ENCODE assay signal across 20 cellular contexts in the genomic region with DNA sequence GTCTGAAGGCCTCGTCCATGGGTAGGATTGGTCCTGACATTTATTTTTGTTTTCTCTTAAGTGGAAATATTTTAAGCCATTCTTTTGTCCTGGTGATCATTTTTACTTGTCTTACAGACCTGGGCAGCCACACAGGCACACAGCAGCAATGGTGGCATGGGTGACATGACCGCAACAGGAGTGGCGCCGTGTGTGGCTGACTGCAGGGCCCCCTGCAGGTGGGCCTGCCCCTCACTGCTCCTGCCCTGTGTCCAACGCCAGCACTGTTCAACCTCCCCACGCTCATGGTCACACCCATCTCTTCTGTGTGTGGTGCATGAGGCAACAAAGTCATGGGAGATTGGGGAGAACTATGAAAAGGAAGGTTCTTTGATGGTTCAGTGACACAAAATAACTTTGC.
DNase-seq lines count a peak whose midpoint lies in the region; ATAC-seq, FAIRE-seq and TF ChIP-seq lines count a peak whose summit lies in the region.
"Had no signal": no experiment of that assay in that cellular context is flagged by ENCODE, and none has a peak within 500 bp of the region (broad histone marks: within the 10 kb centered on the region; RNA-seq: fewer than 3 reads in every experiment).

No MANE protein-coding gene starts in this region.

- H3K27ac ChIP-seq in HepG2 (ENCODE audit: extremely low read length, insufficient read depth, low read length) (no peak overlapping the region), right lobe of liver (no peak overlapping the region), K562 (ENCODE audit: extremely low read depth, low read depth, low read length) (no peak overlapping the region), esophagus muscularis mucosa (replicated peaks in 1 of 4) (no peak overlapping the region), aorta (ENCODE audit: low read depth in 1 of 2, low read length in 2 of 2) (no peak overlapping the region)
- H3K27ac ChIP-seq: 22Rv1, A549 had no signal

- TF ChIP-seq RAD21 in HepG2 (CRISPR knock-in tag; IDR thresholded peaks at IDR 0.05) (no peak), K562 (CRISPR knock-in tag; conservative IDR thresholded peaks at IDR 0.05 in 1 of 2, IDR thresholded peaks at IDR 0.05 in 1 of 2) (no peak)

- H2AFZ ChIP-seq in HepG2 (ENCODE audit: low read length) (no peak overlapping the region), K562 (ENCODE audit: low read depth, low read length) (no peak overlapping the region)

- H3K9me3 ChIP-seq in HepG2 (ENCODE audit: low read length) (no peaks in the 10 kb centered on the region), right lobe of liver (no peaks in the 10 kb centered on the region), K562 (replicated peaks; ENCODE audit: control insufficient read depth, insufficient read depth, low read depth, low read length) (no peaks in the 10 kb centered on the region), esophagus muscularis mucosa (no peaks in the 10 kb centered on the region), aorta (ENCODE audit: control insufficient read depth, low read length) (no peaks in the 10 kb centered on the region)
- H3K9me3 ChIP-seq: A549, HAP-1 had no signal

- H3K27me3 ChIP-seq in HepG2 (ENCODE audit: control insufficient read depth in 1 of 2, insufficient read depth in 2 of 2, low read length in 2 of 2) (no peaks in the 10 kb centered on the region; a peak in 1 of 5 replicates), right lobe of liver (no peaks in the 10 kb centered on the region), K562 (ENCODE audit: control insufficient read depth in 2 of 2, insufficient read depth in 2 of 2, low read length in 2 of 2) (peaks cover 3 to 23% of the 10 kb centered on the region in 2 experiments; a peak in 3 of 5 replicates), esophagus muscularis mucosa (peaks cover 0 to 5% (median 1%) of the 10 kb centered on the region in 4 donors), aorta (ENCODE audit: control insufficient read depth in 1 of 2, insufficient read depth in 2 of 2, low read length in 1 of 2) (no peaks in the 10 kb centered on the region)

- H3K9ac ChIP-seq in HepG2 (ENCODE audit: insufficient read depth, low read depth, low read length) (no peak overlapping the region), K562 (ENCODE audit: insufficient read depth in 1 of 2, low read depth in 2 of 2, low read length in 2 of 2) (no peak overlapping the region)

- CTCF ChIA-PET in HepG2 (lab: Yijun Ruan, JAX; ENCODE audit: low intra/inter-chr PET ratio, low total read pairs), result no interaction called here
- CTCF ChIA-PET in K562 (lab: Yijun Ruan, JAX; ENCODE audit: low intra/inter-chr PET ratio), result no interaction called here
- CTCF ChIA-PET in MCF 10A (lab: Yijun Ruan, JAX), result no interaction called here

- H3K4me3 Mint-ChIP-seq in stimulated activated effector memory CD8-positive, alpha-beta T cell treated with anti-CD3 and anti-CD28 coated beads, Interleukin-12 subunit alpha, Interleukin-12 subunit beta, amount 100 ng/mL, for 72 hours, result no peak overlapping the region
- no peak overlapping the region for H3K4me3 Mint-ChIP-seq in MCF 10A (ENCODE audit: unreplicated experiment)
- H3K4me3 Mint-ChIP-seq: CD14-positive monocyte; CD4-positive, alpha-beta memory T cell had no signal

- BruUV-seq in HepG2 (replicated peaks; lab: Mats Ljungman, UMichigan), result no TSS peak
- BruUV-seq in K562 (replicated peaks; lab: Mats Ljungman, UMichigan), result no TSS peak
- BruUV-seq in MCF 10A (replicated peaks; lab: Mats Ljungman, UMichigan), result no TSS peak

- intact Hi-C loops in HepG2 (cut with micrococcal nuclease; ENCODE audit: unreplicated experiment) (no loop called here), right lobe of liver (cut with DNase I) (no loop called here), K562 (cut with micrococcal nuclease) (no loop called here), esophagus muscularis mucosa (cut with DNase I) (no loop called here), aorta (cut with DNase I) (no loop called here), MCF 10A (cut with micrococcal nuclease) (no loop called here)

- H3K4me1 ChIP-seq in HepG2 (ENCODE audit: insufficient read depth, low read length) (no peaks in the 10 kb centered on the region), right lobe of liver (no peaks in the 10 kb centered on the region), K562 (replicated peaks in 1 of 2; ENCODE audit: control insufficient read depth in 2 of 2, insufficient read depth in 2 of 2, low read length in 2 of 2) (no peaks in the 10 kb centered on the region), esophagus muscularis mucosa (no peaks in the 10 kb centered on the region), aorta (ENCODE audit: control insufficient read depth in 1 of 2, insufficient read depth in 2 of 2, low read length in 2 of 2) (no peaks in the 10 kb centered on the region)
- H3K4me1 ChIP-seq: A549, HAP-1 had no signal

- no peak for DNase-seq in HepG2 (ENCODE audit: low spot score)
- DNase-seq in right lobe of liver, result no peak
- no peak for DNase-seq in K562 (ENCODE audit: extremely low read depth in 1 of 4, low spot score in 3 of 4)
- peak; percentile 74 for DNase-seq in esophagus muscularis mucosa (ENCODE audit: extremely low spot score)
- no peak for DNase-seq in stimulated activated effector memory CD8-positive, alpha-beta T cell treated with anti-CD3 and anti-CD28 coated beads, Interleukin-12 subunit alpha, Interleukin-12 subunit beta, amount 100 ng/mL, for 72 hours (ENCODE audit: low spot score in 2 of 2)
- DNase-seq in activated CD8-positive, alpha-beta memory T cell treated with anti-CD3 and anti-CD28 coated beads for 24 hours, result no peak
- DNase-seq in aorta, result no peak
- DNase-seq in MCF 10A (ENCODE audit: unreplicated experiment), result no peak
- DNase-seq: AML-193; CD4-positive, alpha-beta memory T cell; DMS153; DMS79 treated with DMSO at 0.1 percent for 48 hours; GF-D8; GOT3 had no signal

- no peak for TF ChIP-seq POLR2A in HepG2 (IDR thresholded peaks at IDR 0.05; ENCODE audit: insufficient read depth in 1 of 2, low read depth in 2 of 2, low read length in 2 of 2)
- no peak for TF ChIP-seq POLR2A in right lobe of liver (IDR thresholded peaks at IDR 0.05)
- no peak for TF ChIP-seq POLR2A in K562 (conservative IDR thresholded peaks at IDR 0.05)
- no peak for TF ChIP-seq POLR2A in esophagus muscularis mucosa (IDR thresholded peaks at IDR 0.05; ENCODE audit: low read depth)

- no peaks in the 10 kb centered on the region for H3K36me3 ChIP-seq in HepG2 (replicated peaks in 1 of 2; ENCODE audit: control insufficient read depth in 1 of 2, insufficient read depth in 2 of 2, low read length in 2 of 2)
- H3K36me3 ChIP-seq in right lobe of liver, result no peaks in the 10 kb centered on the region
- H3K36me3 ChIP-seq in K562 (ENCODE audit: control insufficient read depth, insufficient read depth, low read length), result no peaks in the 10 kb centered on the region
- H3K36me3 ChIP-seq in esophagus muscularis mucosa, result no peaks in the 10 kb centered on the region
- H3K36me3 ChIP-seq in aorta (ENCODE audit: control insufficient read depth in 1 of 2, insufficient read depth in 2 of 2, low read length in 1 of 2), result no peaks in the 10 kb centered on the region
- H3K36me3 ChIP-seq: HAP-1 had no signal

- H3K79me2 ChIP-seq in HepG2 (ENCODE audit: insufficient read depth, low read length) (no peaks in the 10 kb centered on the region), K562 (ENCODE audit: control insufficient read depth, insufficient read depth, low read length) (no peaks in the 10 kb centered on the region)

- no peak for FAIRE-seq in HepG2 (lab: Jason Lieb, UNC)
- FAIRE-seq in K562 (lab: Jason Lieb, UNC), result no peak
- FAIRE-seq: A549, GM12878, GM18507 had no signal

- TF ChIP-seq CTCF in HepG2 (CRISPR knock-in tag; IDR thresholded peaks at IDR 0.05), result peak; percentile 43
- no peak for TF ChIP-seq CTCF in right lobe of liver (IDR thresholded peaks at IDR 0.05)
- TF ChIP-seq CTCF in K562 (IDR thresholded peaks at IDR 0.05 in 2 of 3, conservative IDR thresholded peaks at IDR 0.05 in 1 of 3; ENCODE audit: insufficient read depth in 2 of 3, low read depth in 1 of 3, low read length in 3 of 3), result peak; percentile 13 to 39 (median 22); a peak in 3 of 6 replicates
- no peak for TF ChIP-seq CTCF in esophagus muscularis mucosa (IDR thresholded peaks at IDR 0.05)
- TF ChIP-seq CTCF in MCF 10A (IDR thresholded peaks at IDR 0.05; ENCODE audit: unreplicated experiment), result no peak

- H3K4me1 Mint-ChIP-seq in stimulated activated effector memory CD8-positive, alpha-beta T cell treated with anti-CD3 and anti-CD28 coated beads, Interleukin-12 subunit alpha, Interleukin-12 subunit beta, amount 100 ng/mL, for 72 hours, result no peaks in the 10 kb centered on the region
- H3K4me1 Mint-ChIP-seq in MCF 10A (ENCODE audit: insufficient read depth, unreplicated experiment), result no peaks in the 10 kb centered on the region
- H3K4me1 Mint-ChIP-seq: CD14-positive monocyte; CD4-positive, alpha-beta memory T cell had no signal

- H3K9me1 ChIP-seq in K562 (ENCODE audit: control insufficient read depth, insufficient read depth, low read length), result no peaks in the 10 kb centered on the region

- ATAC-seq in HepG2 (peak; percentile 64), right lobe of liver (no peak), K562 (peak; percentile 82), aorta (ENCODE audit: low FRiP score) (no peak)
- ATAC-seq in stimulated activated effector memory CD8-positive, alpha-beta T cell treated with anti-CD3 and anti-CD28 coated beads, Interleukin-12 subunit alpha, Interleukin-12 subunit beta, amount 100 ng/mL, for 72 hours, result peak; percentile 34
- ATAC-seq: A549, GM12878 had no signal

- in situ Hi-C loops in HepG2 (cut with HindIII; ENCODE audit: extremely low pct_ligation_motif_present, low pct_unique_long_range_greater_than_20kb) (no loop called here), K562 (cut with MboI) (no loop called here)

- no peaks in the 10 kb centered on the region for H3K9me3 Mint-ChIP-seq in stimulated activated effector memory CD8-positive, alpha-beta T cell treated with anti-CD3 and anti-CD28 coated beads, Interleukin-12 subunit alpha, Interleukin-12 subunit beta, amount 100 ng/mL, for 72 hours
- no peaks in the 10 kb centered on the region for H3K9me3 Mint-ChIP-seq in MCF 10A (ENCODE audit: unreplicated experiment)

- no peak overlapping the region for H3K4me3 ChIP-seq in HepG2 (replicated peaks in 1 of 3; ENCODE audit: insufficient read depth in 1 of 3, low read depth in 2 of 3, low read length in 3 of 3)
- no peak overlapping the region for H3K4me3 ChIP-seq in right lobe of liver
- no peak overlapping the region for H3K4me3 ChIP-seq in K562
- no peak overlapping the region for H3K4me3 ChIP-seq in esophagus muscularis mucosa
- no peak overlapping the region for H3K4me3 ChIP-seq in aorta (ENCODE audit: low read length in 2 of 2)
- H3K4me3 ChIP-seq: A549, GM12878, HAP-1 had no signal

- WGBS in HepG2 (ENCODE audit: low lambda C conversion rate), result 40% methylated on average over 6 of the region's 6 CpGs
- WGBS in right lobe of liver (ENCODE audit: insufficient coverage, low coverage, low lambda C conversion rate, missing lambda C conversion rate), result 90% methylated on average over 6 of the region's 6 CpGs
- WGBS in K562 (ENCODE audit: insufficient coverage, low coverage, missing lambda C conversion rate), result 2% methylated on average over 6 of the region's 6 CpGs
- 96% methylated on average over 6 of the region's 6 CpGs for WGBS in esophagus muscularis mucosa
- 90 to 94% methylated on average over 6 of the region's 6 CpGs for WGBS in aorta, 2 donors

- no peaks in the 10 kb centered on the region for H3K36me3 Mint-ChIP-seq in stimulated activated effector memory CD8-positive, alpha-beta T cell treated with anti-CD3 and anti-CD28 coated beads, Interleukin-12 subunit alpha, Interleukin-12 subunit beta, amount 100 ng/mL, for 72 hours
- H3K36me3 Mint-ChIP-seq in MCF 10A (ENCODE audit: insufficient read depth, unreplicated experiment), result no peaks in the 10 kb centered on the region
- H3K36me3 Mint-ChIP-seq: CD14-positive monocyte; CD4-positive, alpha-beta memory T cell had no signal

- H3K4me2 ChIP-seq in HepG2 (ENCODE audit: low read depth, low read length) (no peak overlapping the region), K562 (ENCODE audit: insufficient read depth, low read length) (no peak overlapping the region)
- H3K4me2 ChIP-seq: A549 had no signal

- TF ChIP-seq EP300 in HepG2 (IDR thresholded peaks at IDR 0.05; ENCODE audit: low read depth in 2 of 2, low read length in 2 of 2) (no peak), HepG2 (CRISPR knock-in tag; IDR thresholded peaks at IDR 0.05; ENCODE audit: borderline replicate concordance) (no peak), K562 (IDR thresholded peaks at IDR 0.05; ENCODE audit: low read length) (no peak), esophagus muscularis mucosa (IDR thresholded peaks at IDR 0.05) (no peak)

- no peak overlapping the region for H3K27ac Mint-ChIP-seq in stimulated activated effector memory CD8-positive, alpha-beta T cell treated with anti-CD3 and anti-CD28 coated beads, Interleukin-12 subunit alpha, Interleukin-12 subunit beta, amount 100 ng/mL, for 72 hours
- H3K27ac Mint-ChIP-seq in MCF 10A (ENCODE audit: low read depth, unreplicated experiment), result no peak overlapping the region
- H3K27ac Mint-ChIP-seq: CD14-positive monocyte; CD4-positive, alpha-beta memory T cell had no signal

- no peaks in the 10 kb centered on the region for H4K20me1 ChIP-seq in HepG2 (ENCODE audit: insufficient read depth, low read length)
- no peaks in the 10 kb centered on the region for H4K20me1 ChIP-seq in K562 (replicated peaks; ENCODE audit: control insufficient read depth, insufficient read depth, low read length)

- H3K27me3 Mint-ChIP-seq in MCF 10A (ENCODE audit: insufficient read depth, unreplicated experiment), result no peaks in the 10 kb centered on the region

- POLR2A ChIA-PET in HepG2 (lab: Yijun Ruan, JAX) (no interaction called here), K562 (lab: Yijun Ruan, JAX) (no interaction called here), MCF 10A (lab: Yijun Ruan, JAX) (no interaction called here)

Comparison
In these comparisons a context has a peak if more than half of its experiments do, and no peak if none do; other contexts are left out.
1. ATAC-seq: peak in HepG2 (single experiment), K562 (single experiment) and stimulated activated effector memory CD8-positive, alpha-beta T cell treated with anti-CD3 and anti-CD28 coated beads, Interleukin-12 subunit alpha, Interleukin-12 subunit beta, amount 100 ng/mL, for 72 hours (single experiment); none in right lobe of liver (0 of 4) and aorta (single experiment).
2. CTCF ChIP-seq: peak in HepG2 (single experiment) and K562 (3 of 3); none in right lobe of liver (0 of 4), esophagus muscularis mucosa (0 of 3) and MCF 10A (single experiment).